Comparison of ENCODE assay signal across 10 cellular contexts in genomic region chr10:80503584-80504157, GRCh38. TPM values are rescaled to one million over a fixed set of nuclear protein-coding genes. Genes with fewer than 3 reads are reported as not detected.
DNase-seq lines count a peak whose midpoint lies in the region; ATAC-seq and TF ChIP-seq lines count a peak whose summit lies in the region.
"Had no signal": no experiment of that assay in that cellular context is flagged by ENCODE, and none has a peak within 500 bp of the region (broad histone marks: within the 10 kb centered on the region; RNA-seq: fewer than 3 reads in every experiment).

No MANE protein-coding gene starts in this region.

- H3K36me3 Mint-ChIP-seq in activated CD4-positive, alpha-beta T cell treated with anti-CD3 and anti-CD28 coated beads for 36 hours (ENCODE audit: low read depth): peaks cover 27% of the 10 kb centered on the region
- peaks cover 24% of the 10 kb centered on the region for H3K36me3 Mint-ChIP-seq in activated T-helper 2 cell treated with anti-CD3 and anti-CD28 coated beads, Interferon-gamma antibody, Interleukin-2, Interleukin-4, amounts not matched to agents 10 μg/mL and 5 μg/mL and 100 μg/mL, durations not matched to agents 14 hours and 24 hours and 36 hours (ENCODE audit: low read depth)

- TF ChIP-seq CTCF in left lung (IDR thresholded peaks at IDR 0.05) (no peak), stomach (IDR thresholded peaks at IDR 0.05) (no peak), GM10266 (IDR thresholded peaks at IDR 0.05; ENCODE audit: control insufficient read depth, insufficient read depth, low read depth, missing control alignments) (no peak)

- H3K27ac Mint-ChIP-seq in activated CD4-positive, alpha-beta T cell treated with anti-CD3 and anti-CD28 coated beads for 36 hours: peak overlapping the region; percentile 98
- H3K27ac Mint-ChIP-seq in activated T-helper 2 cell treated with anti-CD3 and anti-CD28 coated beads, Interferon-gamma antibody, Interleukin-2, Interleukin-4, amounts not matched to agents 10 μg/mL and 5 μg/mL and 100 μg/mL, durations not matched to agents 14 hours and 24 hours and 36 hours: peak overlapping the region; percentile 16

- H3K27ac ChIP-seq in left lung: peak overlapping the region; percentile 72 to 90
- peak overlapping the region; percentile 13 to 91 (median 77) for H3K27ac ChIP-seq in stomach

- WGBS in stomach, 5 donors: 72 to 83% (median 80%) methylated on average over 7 of the region's 7 CpGs

- peaks cover 71% of the 10 kb centered on the region for H3K4me1 Mint-ChIP-seq in activated CD4-positive, alpha-beta T cell treated with anti-CD3 and anti-CD28 coated beads for 36 hours
- H3K4me1 Mint-ChIP-seq in activated T-helper 2 cell treated with anti-CD3 and anti-CD28 coated beads, Interferon-gamma antibody, Interleukin-2, Interleukin-4, amounts not matched to agents 10 μg/mL and 5 μg/mL and 100 μg/mL, durations not matched to agents 14 hours and 24 hours and 36 hours (ENCODE audit: low read depth): peaks cover 62% of the 10 kb centered on the region

- intact Hi-C loops in activated CD4-positive, alpha-beta T cell treated with anti-CD3 and anti-CD28 coated beads for 36 hours (cut with DNase I, micrococcal nuclease): loop anchor here in 1 of 2 experiments (2.0 kb wide), 2 partner anchors 37 to 49 kb away; partner anchors contain the start of gene TSPAN14
- intact Hi-C loops in activated T-helper 2 cell treated with anti-CD3 and anti-CD28 coated beads, Interferon-gamma antibody, Interleukin-2, Interleukin-4, amounts not matched to agents 10 μg/mL and 5 μg/mL and 100 μg/mL, durations not matched to agents 14 hours and 24 hours and 36 hours (cut with micrococcal nuclease): loop anchor here (2.0 kb wide), 2 partner anchors 35 to 125 kb away; no protein-coding TSS in a partner anchor
- intact Hi-C loops in left lung (cut with DNase I) (loop anchor here in 1 of 2 donors (2.0 kb wide), 1 partner anchor 59 kb away; no protein-coding TSS in a partner anchor), stomach (cut with DNase I; ENCODE audit: low total_unique reads) (no loop called here)

- H3K4me3 ChIP-seq in left lung: no peak overlapping the region
- H3K4me3 ChIP-seq in stomach: no peak overlapping the region

- H3K9me3 ChIP-seq in left lung (no peaks in the 10 kb centered on the region), stomach (no peaks in the 10 kb centered on the region)

- H3K27me3 ChIP-seq in left lung (no peaks in the 10 kb centered on the region), stomach (no peaks in the 10 kb centered on the region)

- H3K36me3 ChIP-seq in left lung: peaks cover 0 to 27% of the 10 kb centered on the region in 2 donors
- peaks cover 5 to 29% (median 22%) of the 10 kb centered on the region in 4 donors for H3K36me3 ChIP-seq in stomach

- no peak overlapping the region for H3K4me3 Mint-ChIP-seq in activated CD4-positive, alpha-beta T cell treated with anti-CD3 and anti-CD28 coated beads for 36 hours
- no peak overlapping the region for H3K4me3 Mint-ChIP-seq in activated T-helper 2 cell treated with anti-CD3 and anti-CD28 coated beads, Interferon-gamma antibody, Interleukin-2, Interleukin-4, amounts not matched to agents 10 μg/mL and 5 μg/mL and 100 μg/mL, durations not matched to agents 14 hours and 24 hours and 36 hours (ENCODE audit: low read depth)

- H3K4me1 ChIP-seq in left lung: peaks cover 49 to 99% of the 10 kb centered on the region in 2 donors
- H3K4me1 ChIP-seq in stomach: peaks cover 65 to 93% (median 73%) of the 10 kb centered on the region in 4 donors

- DNase-seq in activated CD4-positive, alpha-beta T cell treated with anti-CD3 and anti-CD28 coated beads for 36 hours: no peak
- DNase-seq in activated CD4-positive, alpha-beta T cell treated with anti-CD3 and anti-CD28 coated beads, Interleukin-2, amount 50 U/mL, for 1 hour: no peak
- no peak for DNase-seq in activated T-helper 2 cell treated with anti-CD3 and anti-CD28 coated beads, Interferon-gamma antibody, Interleukin-2, Interleukin-4, amounts not matched to agents 10 μg/mL and 5 μg/mL and 100 μg/mL, durations not matched to agents 14 hours and 24 hours and 36 hours (ENCODE audit: low spot score)
- DNase-seq in left lung (no peak), stomach (no peak), GM10266 (ENCODE audit: extremely low spot score) (no peak), superior temporal gyrus (ENCODE audit: extremely low spot score) (no peak)

- no peak for ATAC-seq in activated CD4-positive, alpha-beta T cell treated with anti-CD3 and anti-CD28 coated beads for 36 hours
- no peak for ATAC-seq in left lung
- ATAC-seq in HG03565 (IDR thresholded peaks at IDR 0.05; ENCODE audit: unreplicated experiment): no peak

- TF ChIP-seq EP300 in stomach (IDR thresholded peaks at IDR 0.05): no peak

- CTCF ChIA-PET in activated CD4-positive, alpha-beta T cell treated with anti-CD3 and anti-CD28 coated beads for 36 hours (lab: Charles Lee): interaction anchor here (1.1 to 16.9 kb wide), 9 partner anchors 7 to 127 kb away, joined by 3 to 372 read pairs (median 37); partner anchors contain the start of gene TSPAN14

- no peaks in the 10 kb centered on the region for H3K27me3 Mint-ChIP-seq in activated CD4-positive, alpha-beta T cell treated with anti-CD3 and anti-CD28 coated beads for 36 hours
- no peaks in the 10 kb centered on the region for H3K27me3 Mint-ChIP-seq in activated T-helper 2 cell treated with anti-CD3 and anti-CD28 coated beads, Interferon-gamma antibody, Interleukin-2, Interleukin-4, amounts not matched to agents 10 μg/mL and 5 μg/mL and 100 μg/mL, durations not matched to agents 14 hours and 24 hours and 36 hours (ENCODE audit: low read depth)

- no peaks in the 10 kb centered on the region for H3K9me3 Mint-ChIP-seq in activated CD4-positive, alpha-beta T cell treated with anti-CD3 and anti-CD28 coated beads for 36 hours (ENCODE audit: low read depth)
- no peaks in the 10 kb centered on the region for H3K9me3 Mint-ChIP-seq in activated T-helper 2 cell treated with anti-CD3 and anti-CD28 coated beads, Interferon-gamma antibody, Interleukin-2, Interleukin-4, amounts not matched to agents 10 μg/mL and 5 μg/mL and 100 μg/mL, durations not matched to agents 14 hours and 24 hours and 36 hours

- POLR2A ChIA-PET in activated CD4-positive, alpha-beta T cell treated with anti-CD3 and anti-CD28 coated beads for 36 hours (lab: Charles Lee): interaction anchor here (0.6 to 2.3 kb wide), 3 partner anchors 34 to 96 kb away, joined by 3 to 10 read pairs (median 3); partner anchors contain the start of gene PRXL2A

- no peak for TF ChIP-seq POLR2A in stomach (IDR thresholded peaks at IDR 0.05)

RNA-seq across cellular contexts. Expression of gene SH2D4B, which starts 34.0 kb away (rescaled TPM):
- under 1 TPM in 1 of 2 experiments, not detected in 1; 0.11 TPM for total RNA-seq in activated CD4-positive, alpha-beta T cell treated with anti-CD3 and anti-CD28 coated beads for 36 hours
- 0.05 TPM in 1 of 2 replicates, not detected in the other for total RNA-seq in activated T-helper 2 cell treated with anti-CD3 and anti-CD28 coated beads, Interferon-gamma antibody, Interleukin-2, Interleukin-4, amounts not matched to agents 10 μg/mL and 5 μg/mL and 100 μg/mL, durations not matched to agents 14 hours and 24 hours and 36 hours
- total RNA-seq in left lung (under 1 TPM; 0.23 to 0.37 TPM), stomach (under 1 TPM in 1 of 5 donors, not detected in 4; 0.18 TPM)
- under 1 TPM in 1 of 3 donors, not detected in 2; 0.03 TPM for polyA plus RNA-seq in stomach
- total RNA-seq: mucosa of gallbladder, RPMI7951 had no signal

RNA-seq across cellular contexts. Expression of gene TSPAN14, which starts 49.6 kb away (rescaled TPM):
- total RNA-seq in activated CD4-positive, alpha-beta T cell treated with anti-CD3 and anti-CD28 coated beads for 36 hours: 10 to 100 TPM; 37.6 to 43.8 TPM
- 45.4 and 51.1 TPM in 2 replicates for total RNA-seq in activated T-helper 2 cell treated with anti-CD3 and anti-CD28 coated beads, Interferon-gamma antibody, Interleukin-2, Interleukin-4, amounts not matched to agents 10 μg/mL and 5 μg/mL and 100 μg/mL, durations not matched to agents 14 hours and 24 hours and 36 hours
- total RNA-seq in left lung (100 to 1,000 TPM; 116 to 158 TPM), stomach (10 to 100 TPM; 24.4 to 82.6 (median 42.9) TPM)
- 10 to 100 TPM in 2 of 3 donors, 1 to 10 TPM in 1; 7.0 to 21.5 (median 13.7) TPM for polyA plus RNA-seq in stomach
